ENCODE assay signal across 14 cellular contexts in genomic region chr5:55343609-55344008, GRCh38.
"Had no signal": no experiment of that assay in that cellular context is flagged by ENCODE, and none has a peak within 500 bp of the region (broad histone marks: within the 10 kb centered on the region; RNA-seq: fewer than 3 reads in every experiment).

No MANE protein-coding gene starts in this region.

- ATAC-seq: activated CD4-positive, CD25-positive, alpha-beta regulatory T cell treated with anti-CD3 and anti-CD28 coated beads, Interleukin-2, amount 50 U/mL, for 24 hours; activated CD8-positive, alpha-beta memory T cell treated with anti-CD3 and anti-CD28 coated beads, Interleukin-2, amount 10 ng/mL, durations not matched to agents 7 days and 5 days; stimulated activated naive CD8-positive, alpha-beta T cell treated with anti-CD3 and anti-CD28 coated beads, Interleukin-15, Interleukin-2, amounts not matched to agents 100 U/mL and 50 U/mL, for 24 hours had no signal

- H3K4me3 ChIP-seq: adrenal gland, body of pancreas, psoas muscle, uterus had no signal

- H3K27me3 ChIP-seq: adrenal gland, body of pancreas, uterus had no signal

- H3K9me3 ChIP-seq: adrenal gland, body of pancreas, psoas muscle, SK-N-SH, uterus had no signal

- DNase-seq: psoas muscle had no signal

- H3K9me3 Mint-ChIP-seq: activated T-helper 1 cell treated with anti-CD3 and anti-CD28 coated beads, Interleukin-12 subunit alpha, Interleukin-12 subunit beta, Interleukin-2, Interleukin-4 antibody, amounts not matched to agents 30 ng/mL and 10 ng/mL and 1 ng/mL, durations not matched to agents 14 hours and 24 hours and 36 hours; central memory CD8-positive, alpha-beta T cell; dendritic cell treated with granulocyte-macrophage colony-stimulating factor and Interleukin-4, amounts not matched to agents 40 ng/mL and 50 ng/mL, for 4 days; effector memory CD8-positive, alpha-beta T cell; naive thymus-derived CD8-positive, alpha-beta T cell had no signal

- H3K4me3 Mint-ChIP-seq: activated CD8-positive, alpha-beta memory T cell treated with anti-CD3 and anti-CD28 coated beads, Interleukin-2, amount 10 ng/mL, durations not matched to agents 7 days and 5 days; activated T-helper 1 cell treated with anti-CD3 and anti-CD28 coated beads, Interleukin-12 subunit alpha, Interleukin-12 subunit beta, Interleukin-2, Interleukin-4 antibody, amounts not matched to agents 30 ng/mL and 10 ng/mL and 1 ng/mL, durations not matched to agents 14 hours and 24 hours and 36 hours; central memory CD8-positive, alpha-beta T cell; dendritic cell treated with granulocyte-macrophage colony-stimulating factor and Interleukin-4, amounts not matched to agents 40 ng/mL and 50 ng/mL, for 4 days; effector memory CD8-positive, alpha-beta T cell; naive thymus-derived CD8-positive, alpha-beta T cell had no signal

- H3K27ac Mint-ChIP-seq: activated CD8-positive, alpha-beta memory T cell treated with anti-CD3 and anti-CD28 coated beads, Interleukin-2, amount 10 ng/mL, durations not matched to agents 7 days and 5 days; activated T-helper 1 cell treated with anti-CD3 and anti-CD28 coated beads, Interleukin-12 subunit alpha, Interleukin-12 subunit beta, Interleukin-2, Interleukin-4 antibody, amounts not matched to agents 30 ng/mL and 10 ng/mL and 1 ng/mL, durations not matched to agents 14 hours and 24 hours and 36 hours; dendritic cell treated with granulocyte-macrophage colony-stimulating factor and Interleukin-4, amounts not matched to agents 40 ng/mL and 50 ng/mL, for 4 days had no signal

- H3K27ac ChIP-seq: adrenal gland, epithelial cell of prostate, psoas muscle had no signal

- H3K4me1 ChIP-seq: psoas muscle, uterus had no signal

- H3K27me3 Mint-ChIP-seq: activated CD8-positive, alpha-beta memory T cell treated with anti-CD3 and anti-CD28 coated beads, Interleukin-2, amount 10 ng/mL, durations not matched to agents 7 days and 5 days; central memory CD8-positive, alpha-beta T cell; dendritic cell treated with granulocyte-macrophage colony-stimulating factor and Interleukin-4, amounts not matched to agents 40 ng/mL and 50 ng/mL, for 4 days; effector memory CD8-positive, alpha-beta T cell; naive thymus-derived CD8-positive, alpha-beta T cell had no signal

- H3K9ac ChIP-seq: SK-N-SH had no signal

- H3K4me2 ChIP-seq: SK-N-SH had no signal

- H3K36me3 ChIP-seq: uterus had no signal
